ENCODE assay signal across 8 cellular contexts in the genomic region with DNA sequence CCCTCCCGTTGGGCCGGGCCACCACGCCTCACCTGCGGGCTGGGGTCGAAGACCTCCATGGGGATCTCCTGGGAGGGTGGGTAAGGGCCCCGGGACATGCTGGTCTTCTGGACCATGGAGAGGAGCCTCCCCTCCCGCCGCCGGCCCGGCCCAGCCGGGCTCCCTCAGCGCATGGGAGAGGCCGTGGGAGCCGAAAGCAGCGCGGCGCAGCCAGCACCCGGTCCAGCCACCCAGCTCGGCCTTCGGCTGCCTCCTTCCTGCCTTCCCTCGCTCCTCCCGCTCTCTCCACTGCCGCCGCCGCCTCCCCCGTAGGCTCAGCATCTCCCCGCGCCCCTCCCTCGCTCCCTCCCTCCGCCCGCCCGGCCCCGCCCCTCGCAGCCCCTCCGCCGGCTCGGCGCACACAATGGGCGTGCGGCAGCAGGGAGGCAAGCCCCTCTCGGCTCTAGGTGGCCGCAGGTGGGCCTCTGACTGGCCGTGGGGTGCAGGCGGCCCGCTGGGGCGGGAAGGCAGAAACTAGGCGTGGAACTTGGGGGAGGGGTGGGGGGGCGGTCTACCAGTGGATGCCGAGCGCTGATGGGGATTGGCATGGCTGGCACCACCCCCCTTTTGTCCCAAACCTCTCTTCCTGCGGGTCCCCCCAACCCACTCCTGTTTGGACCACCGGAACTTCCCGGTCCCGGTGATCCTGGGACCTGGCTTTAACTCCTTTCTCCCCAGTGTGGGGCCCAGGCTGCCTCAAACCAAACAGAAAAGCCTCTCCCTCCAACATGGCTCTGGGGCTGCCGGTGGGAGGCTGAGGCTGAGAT. TPM values are rescaled to one million over a fixed set of nuclear protein-coding genes. Genes with fewer than 3 reads are reported as not detected.
A peak's percentile ranks its signal among the peaks of the same experiment; 100 is the strongest.
DNase-seq lines count a peak whose midpoint lies in the region; ATAC-seq and TF ChIP-seq lines count a peak whose summit lies in the region.

Gene CACNB1 (minus strand): TSS at position 290 of the 806 bp plus-strand sequence. CDS start 174 bp downstream, at position 116.

- no peak within 1 kb of the TSS for H2AFZ ChIP-seq in OCI-LY1 (ENCODE audit: low read length)

- H4K20me1 ChIP-seq in OCI-LY1 (ENCODE audit: insufficient read depth, low read length), result no peaks in the 10 kb centered on the region

- H3K27ac ChIP-seq in OCI-LY1 (ENCODE audit: low read depth, low read length, poor library complexity, severe bottlenecking) (peak within 1 kb of the TSS; percentile 82), epithelial cell of prostate (peak within 1 kb of the TSS; percentile 32)

- H3K4me1 ChIP-seq in OCI-LY1 (ENCODE audit: insufficient read depth, low read length, severe bottlenecking), result peaks cover 57% of the 10 kb centered on the region

- H3K9ac ChIP-seq in OCI-LY1 (ENCODE audit: low read length), result peak within 1 kb of the TSS; percentile 73

- H3F3A ChIP-seq in OCI-LY1 (ENCODE audit: insufficient read depth, low read length), result peaks cover 12% of the 10 kb centered on the region; the same call in 1 of the 2 replicates

- no peaks in the 10 kb centered on the region for H3K9me2 ChIP-seq in OCI-LY1 (ENCODE audit: low read depth, low read length)

- ATAC-seq in HG02885 (IDR thresholded peaks at IDR 0.05; ENCODE audit: poor library complexity, unreplicated experiment) (peak; percentile 50), HG02938 (IDR thresholded peaks at IDR 0.05; ENCODE audit: unreplicated experiment) (no peak)

- no peaks in the 10 kb centered on the region for H3K27me3 ChIP-seq in OCI-LY1 (ENCODE audit: insufficient read depth, low read length)

- H3K36me3 ChIP-seq in OCI-LY1 (ENCODE audit: insufficient read depth, low read length), result peaks cover 42% of the 10 kb centered on the region

- peaks cover 12% of the 10 kb centered on the region for H3K79me2 ChIP-seq in OCI-LY1 (ENCODE audit: insufficient read depth, low read length)

- H3K9me3 ChIP-seq in OCI-LY1 (ENCODE audit: low read length), result no peaks in the 10 kb centered on the region

- peak within 1 kb of the TSS; percentile 99 for H3K4me2 ChIP-seq in OCI-LY1 (ENCODE audit: low read length)

- DNase-seq in COLO668 (lab: John Stamatoyannopoulos, UW; ENCODE audit: unreplicated experiment), result peak; percentile 59
- DNase-seq in activated T-cell treated with anti-CD3 and anti-CD28 coated beads for 4 hours, result peak; percentile 53
- no peak for DNase-seq in epithelial cell of prostate (ENCODE audit: low read depth, low spot score)
- DNase-seq in mucosa of gallbladder (ENCODE audit: low spot score), result peak; percentile 60
- peak; percentile 20 to 52 for DNase-seq in stimulated activated CD8-positive, alpha-beta memory T cell treated with anti-CD3 and anti-CD28 coated beads, Interleukin-2, amount 100 ng/mL, for 1 hour (ENCODE audit: low read depth in 2 of 2)

- H3K4me3 ChIP-seq in OCI-LY1 (ENCODE audit: low read depth, low read length, poor library complexity, severe bottlenecking), result peak within 1 kb of the TSS; percentile 69

- TF ChIP-seq CTCF in OCI-LY1 (IDR thresholded peaks at IDR 0.05; ENCODE audit: low read length), result no peak

RNA-seq across cellular contexts. Expression of gene CACNB1, which starts in this region (rescaled TPM):
- 6.4 TPM for total RNA-seq in mucosa of gallbladder
